ENCODE assay signal across 9 cellular contexts in genomic region chr11:28529540-28530410, GRCh38.
DNase-seq lines count a peak whose midpoint lies in the region; ATAC-seq and TF ChIP-seq lines count a peak whose summit lies in the region.
"Had no signal": no experiment of that assay in that cellular context is flagged by ENCODE, and none has a peak within 500 bp of the region (broad histone marks: within the 10 kb centered on the region; RNA-seq: fewer than 3 reads in every experiment).

No MANE protein-coding gene starts in this region.

- no peak overlapping the region for H3K18ac ChIP-seq in neuronal stem cell (ENCODE audit: low read length)

- H3K9me3 ChIP-seq in A673 (ENCODE audit: low read depth, low read length, poor library complexity, severe bottlenecking): peaks cover 19% of the 10 kb centered on the region
- H3K9me3 ChIP-seq in neuronal stem cell (replicated peaks in 1 of 2; ENCODE audit: control insufficient read depth in 2 of 2, insufficient read depth in 1 of 2, low read depth in 1 of 2, low read length in 2 of 2): peaks cover 2 to 7% of the 10 kb centered on the region in 2 donors

- intact Hi-C loops in A673 (cut with micrococcal nuclease; ENCODE audit: unreplicated experiment): loop anchor here (1.0 to 5.0 kb wide), 7 partner anchors 168 to 829 kb away; partner anchors contain the start of genes BDNF, KIF18A and METTL15

- H3K27ac Mint-ChIP-seq in activated T-helper 17 cell treated with anti-CD3 and anti-CD28 coated beads, Interleukin-2, amount 50 U/mL, for 72 hours: no peak overlapping the region
- no peak overlapping the region for H3K27ac Mint-ChIP-seq in stimulated activated naive CD8-positive, alpha-beta T cell treated with anti-CD3 and anti-CD28 coated beads, Interleukin-15, amount 100 ng/mL, for 72 hours
- H3K27ac Mint-ChIP-seq: stimulated activated naive CD8-positive, alpha-beta T cell treated with anti-CD3 and anti-CD28 coated beads, Interleukin-15, Interleukin-2, amounts not matched to agents 100 ng/mL and 50 ng/mL, for 24 hours had no signal

- H3K27ac ChIP-seq in A673 (ENCODE audit: low read depth, low read length, poor library complexity, severe bottlenecking) (no peak overlapping the region), neuronal stem cell (replicated peaks; ENCODE audit: low read length) (no peak overlapping the region)

- H3K23ac ChIP-seq in neuronal stem cell (ENCODE audit: low read depth, low read length, poor library complexity): no peak overlapping the region

- no peaks in the 10 kb centered on the region for H3K4me1 ChIP-seq in A673 (ENCODE audit: insufficient read depth, low read length, poor library complexity, severe bottlenecking)
- H3K4me1 ChIP-seq in neuronal stem cell (ENCODE audit: control insufficient read depth in 2 of 2, insufficient read depth in 1 of 2, low read depth in 1 of 2, low read length in 2 of 2): no peaks in the 10 kb centered on the region

- H3K36me3 Mint-ChIP-seq in activated T-helper 17 cell treated with anti-CD3 and anti-CD28 coated beads, Interleukin-2, amount 50 U/mL, for 72 hours (ENCODE audit: low read depth): no peaks in the 10 kb centered on the region

- peaks cover 5% of the 10 kb centered on the region for H3K9me3 Mint-ChIP-seq in activated T-helper 17 cell treated with anti-CD3 and anti-CD28 coated beads, Interleukin-2, amount 50 U/mL, for 72 hours
- peaks cover 5 to 9% of the 10 kb centered on the region in 2 donors for H3K9me3 Mint-ChIP-seq in stimulated activated naive CD8-positive, alpha-beta T cell treated with anti-CD3 and anti-CD28 coated beads, Interleukin-15, amount 100 ng/mL, for 72 hours

- H3K4me1 Mint-ChIP-seq in activated T-helper 17 cell treated with anti-CD3 and anti-CD28 coated beads, Interleukin-2, amount 50 U/mL, for 72 hours: no peaks in the 10 kb centered on the region
- no peaks in the 10 kb centered on the region for H3K4me1 Mint-ChIP-seq in stimulated activated naive CD8-positive, alpha-beta T cell treated with anti-CD3 and anti-CD28 coated beads, Interleukin-15, amount 100 ng/mL, for 72 hours

- H4K91ac ChIP-seq in neuronal stem cell (ENCODE audit: low read depth, low read length, poor library complexity): no peak overlapping the region

- H2AFZ ChIP-seq in neuronal stem cell (ENCODE audit: low read length): no peak overlapping the region

- POLR2A ChIA-PET in A673 (lab: Charles Lee; ENCODE audit: low non-redundant PET): interaction anchor here (0.6 kb wide), 1 partner anchor 734 kb away, joined by 3 read pairs; no protein-coding TSS in a partner anchor

- H2BK120ac ChIP-seq in neuronal stem cell (ENCODE audit: low read depth, low read length): no peak overlapping the region

- peak; percentile 93 for TF ChIP-seq CTCF in A673 (conservative IDR thresholded peaks at IDR 0.05; ENCODE audit: low read depth, low read length)
- peak; percentile 45 for TF ChIP-seq CTCF in choroid plexus epithelial cell (conservative IDR thresholded peaks at IDR 0.05; ENCODE audit: low read depth, low read length)

- H3K4me3 ChIP-seq in A673 (ENCODE audit: low read depth, low read length, poor library complexity, severe bottlenecking) (no peak overlapping the region), choroid plexus epithelial cell (ENCODE audit: low read depth, low read length) (no peak overlapping the region), neuronal stem cell (ENCODE audit: low read length in 2 of 2) (no peak overlapping the region)

- CTCF ChIA-PET in A673 (lab: Charles Lee): interaction anchor here (0.5 to 1.8 kb wide), 14 partner anchors 10 to 835 kb away, joined by 3 to 55 read pairs (median 5); partner anchors contain the start of gene BDNF

- H3K4ac ChIP-seq in neuronal stem cell (ENCODE audit: low read length): no peak overlapping the region

- no peak overlapping the region for H3K14ac ChIP-seq in neuronal stem cell (ENCODE audit: low read length)

- no TSS peak for BruUV-seq in A673 (replicated peaks; lab: Mats Ljungman, UMichigan)

- H3K9ac ChIP-seq in neuronal stem cell (ENCODE audit: low read depth, low read length, poor library complexity): no peak overlapping the region

- H3K27me3 Mint-ChIP-seq in activated T-helper 17 cell treated with anti-CD3 and anti-CD28 coated beads, Interleukin-2, amount 50 U/mL, for 72 hours: no peaks in the 10 kb centered on the region
- no peaks in the 10 kb centered on the region for H3K27me3 Mint-ChIP-seq in stimulated activated naive CD8-positive, alpha-beta T cell treated with anti-CD3 and anti-CD28 coated beads, Interleukin-15, amount 100 ng/mL, for 72 hours
- H3K27me3 Mint-ChIP-seq: stimulated activated naive CD8-positive, alpha-beta T cell treated with anti-CD3 and anti-CD28 coated beads, Interleukin-15, Interleukin-2, amounts not matched to agents 100 ng/mL and 50 ng/mL, for 24 hours had no signal

- no peak overlapping the region for H2BK5ac ChIP-seq in neuronal stem cell (ENCODE audit: low read length)

- no peak overlapping the region for H4K8ac ChIP-seq in neuronal stem cell (ENCODE audit: low read depth, low read length)

- no peaks in the 10 kb centered on the region for H3K79me1 ChIP-seq in neuronal stem cell (ENCODE audit: low read depth, low read length)

- H3K4me3 Mint-ChIP-seq in activated T-helper 17 cell treated with anti-CD3 and anti-CD28 coated beads, Interleukin-2, amount 50 U/mL, for 72 hours: no peak overlapping the region
- H3K4me3 Mint-ChIP-seq in stimulated activated naive CD8-positive, alpha-beta T cell treated with anti-CD3 and anti-CD28 coated beads, Interleukin-15, amount 100 ng/mL, for 72 hours: no peak overlapping the region
- H3K4me3 Mint-ChIP-seq: stimulated activated naive CD8-positive, alpha-beta T cell treated with anti-CD3 and anti-CD28 coated beads, Interleukin-15, Interleukin-2, amounts not matched to agents 100 ng/mL and 50 ng/mL, for 24 hours had no signal

- peaks cover 38% of the 10 kb centered on the region for H3K27me3 ChIP-seq in A673 (replicated peaks; ENCODE audit: insufficient read depth, low read depth, low read length, poor library complexity)
- H3K27me3 ChIP-seq in neuronal stem cell (ENCODE audit: control insufficient read depth in 3 of 3, insufficient read depth in 3 of 3, low read depth in 1 of 3, low read length in 3 of 3): no peaks in the 10 kb centered on the region

- H2BK15ac ChIP-seq in neuronal stem cell (ENCODE audit: low read length): no peak overlapping the region

- DNase-seq in A673 (ENCODE audit: low spot score) (peak; percentile 89), NCI-H226 (peak; percentile 61), choroid plexus epithelial cell (ENCODE audit: low read depth) (peak; percentile 91), neuronal stem cell (ENCODE audit: low spot score) (peak; percentile 24)
- DNase-seq in stimulated activated naive CD8-positive, alpha-beta T cell treated with anti-CD3 and anti-CD28 coated beads, Interleukin-15, amount 100 ng/mL, for 72 hours: no peak

- H3K4me2 ChIP-seq in neuronal stem cell (ENCODE audit: insufficient read depth, low read length, poor library complexity, severe bottlenecking): no peak overlapping the region

- no peak overlapping the region for H2AK5ac ChIP-seq in neuronal stem cell (ENCODE audit: low read depth, low read length)

- 100% methylated on average over 1 of the region's 3 CpGs; no CpG with 5 or more reads in 1 of the 2 donors for WGBS in neuronal stem cell (ENCODE audit: extremely low coverage in 2 of 2, insufficient read length in 2 of 2, insufficient replicate concordance in 1 of 2), 2 donors

- no peak overlapping the region for H2BK12ac ChIP-seq in neuronal stem cell (ENCODE audit: low read length)

- H3K36me3 ChIP-seq in A673 (ENCODE audit: insufficient read depth, low read length, poor library complexity, severe bottlenecking) (no peaks in the 10 kb centered on the region), neuronal stem cell (replicated peaks in 1 of 2; ENCODE audit: control insufficient read depth in 2 of 2, insufficient read depth in 2 of 2, low read length in 2 of 2) (no peaks in the 10 kb centered on the region)

- ATAC-seq in GM18907 (IDR thresholded peaks at IDR 0.05; ENCODE audit: unreplicated experiment) (peak; percentile 63), HG02970 (IDR thresholded peaks at IDR 0.05; ENCODE audit: low FRiP score, unreplicated experiment) (no peak)
- ATAC-seq in activated T-helper 17 cell treated with anti-CD3 and anti-CD28 coated beads, Interleukin-2, amount 50 U/mL, for 72 hours (replicated peaks): no peak
- no peak for ATAC-seq in stimulated activated naive CD8-positive, alpha-beta T cell treated with anti-CD3 and anti-CD28 coated beads, Interleukin-15, amount 100 ng/mL, for 72 hours

Comparison
In these comparisons a context has a peak if more than half of its experiments do, and no peak if none do; other contexts are left out.
1. DNase-seq: peak in A673 (single experiment), NCI-H226 (single experiment), choroid plexus epithelial cell (single experiment) and neuronal stem cell (single experiment); none in stimulated activated naive CD8-positive, alpha-beta T cell treated with anti-CD3 and anti-CD28 coated beads, Interleukin-15, amount 100 ng/mL, for 72 hours (0 of 2).